29 cellular contexts compared by ENCODE assay signal in genomic region chr22:48650323-48651035, GRCh38.
"Had no signal": no experiment of that assay in that cellular context is flagged by ENCODE, and none has a peak within 500 bp of the region (broad histone marks: within the 10 kb centered on the region; RNA-seq: fewer than 3 reads in every experiment).

No MANE protein-coding gene starts in this region.

- H3K27me3 Mint-ChIP-seq: activated CD4-positive, alpha-beta T cell treated with anti-CD3 and anti-CD28 coated beads, Interleukin-2, amount 10 ng/mL, durations not matched to agents 24 days and 14 days; activated CD8-positive, alpha-beta T cell treated with anti-CD3 and anti-CD28 coated beads for 36 hours; activated naive CD8-positive, alpha-beta T cell treated with anti-CD3 and anti-CD28 coated beads for 36 hours; activated T-helper 17 cell treated with anti-CD3 and anti-CD28 coated beads, Interleukin-2, amount 50 U/mL, for 72 hours had no signal

- H3K4me1 Mint-ChIP-seq: activated CD4-positive, alpha-beta T cell treated with anti-CD3 and anti-CD28 coated beads, Interleukin-2, amount 10 ng/mL, durations not matched to agents 24 days and 14 days; activated naive CD8-positive, alpha-beta T cell treated with anti-CD3 and anti-CD28 coated beads for 36 hours; activated T-helper 17 cell treated with anti-CD3 and anti-CD28 coated beads, Interleukin-2, amount 50 U/mL, for 72 hours had no signal

- H2AFZ ChIP-seq: PC-9 had no signal

- H3K27me3 ChIP-seq: cardiac muscle cell, MG63 had no signal

- H3K27ac Mint-ChIP-seq: activated CD4-positive, alpha-beta T cell treated with anti-CD3 and anti-CD28 coated beads, Interleukin-2, amount 10 ng/mL, durations not matched to agents 24 days and 14 days; activated CD8-positive, alpha-beta T cell treated with anti-CD3 and anti-CD28 coated beads for 36 hours; activated naive CD8-positive, alpha-beta T cell treated with anti-CD3 and anti-CD28 coated beads for 36 hours; activated T-cell treated with anti-CD3 and anti-CD28 coated beads, Interleukin-2, amount 50 U/mL, for 72 hours; activated T-helper 17 cell treated with anti-CD3 and anti-CD28 coated beads, Interleukin-2, amount 50 U/mL, for 72 hours had no signal

- H3K4me2 ChIP-seq: PC-9 had no signal

- H3K4me3 Mint-ChIP-seq: activated CD4-positive, alpha-beta T cell treated with anti-CD3 and anti-CD28 coated beads, Interleukin-2, amount 10 ng/mL, durations not matched to agents 24 days and 14 days; activated CD8-positive, alpha-beta T cell treated with anti-CD3 and anti-CD28 coated beads for 36 hours; activated naive CD8-positive, alpha-beta T cell treated with anti-CD3 and anti-CD28 coated beads for 36 hours; activated T-cell treated with anti-CD3 and anti-CD28 coated beads, Interleukin-2, amount 50 U/mL, for 72 hours; activated T-helper 17 cell treated with anti-CD3 and anti-CD28 coated beads, Interleukin-2, amount 50 U/mL, for 72 hours had no signal

- H3K36me3 Mint-ChIP-seq: activated naive CD8-positive, alpha-beta T cell treated with anti-CD3 and anti-CD28 coated beads for 36 hours had no signal

- H3K9me3 Mint-ChIP-seq: activated CD4-positive, alpha-beta T cell treated with anti-CD3 and anti-CD28 coated beads, Interleukin-2, amount 10 ng/mL, durations not matched to agents 24 days and 14 days; activated CD8-positive, alpha-beta T cell treated with anti-CD3 and anti-CD28 coated beads for 36 hours; activated naive CD8-positive, alpha-beta T cell treated with anti-CD3 and anti-CD28 coated beads for 36 hours; activated T-cell treated with anti-CD3 and anti-CD28 coated beads, Interleukin-2, amount 50 U/mL, for 72 hours; activated T-helper 17 cell treated with anti-CD3 and anti-CD28 coated beads, Interleukin-2, amount 50 U/mL, for 72 hours had no signal

- ATAC-seq: activated CD8-positive, alpha-beta T cell treated with anti-CD3 and anti-CD28 coated beads for 36 hours; activated T-cell treated with anti-CD3 and anti-CD28 coated beads, Interleukin-2, amount 50 U/mL, for 72 hours; activated T-helper 17 cell treated with anti-CD3 and anti-CD28 coated beads, Interleukin-2, amount 50 U/mL, for 72 hours had no signal

- H3K36me3 ChIP-seq: cardiac muscle cell, MG63, WERI-Rb-1 had no signal

- DNase-seq: activated CD4-positive, alpha-beta T cell treated with anti-CD3 and anti-CD28 coated beads, Interleukin-2, amount 10 ng/mL, durations not matched to agents 24 days and 14 days; activated CD4-positive, alpha-beta T cell treated with anti-CD3 and anti-CD28 coated beads, Interleukin-2, amount 50 U/mL, for 4 hours; activated CD8-positive, alpha-beta T cell treated with anti-CD3 and anti-CD28 coated beads for 36 hours; activated effector memory CD4-positive, alpha-beta T cell treated with anti-CD3 and anti-CD28 coated beads, Interleukin-2, amount 50 U/mL, for 16 hours; activated naive CD4-positive, alpha-beta T cell; activated naive CD4-positive, alpha-beta T cell treated with anti-CD3 and anti-CD28 coated beads, Interleukin-2, amount 50 U/mL, for 16 hours; activated naive CD8-positive, alpha-beta T cell treated with anti-CD3 and anti-CD28 coated beads for 36 hours; activated T-cell treated with anti-CD3 and anti-CD28 coated beads, Interleukin-2, amount 50 U/mL, for 1 hour; activated T-cell treated with anti-CD3 and anti-CD28 coated beads, Interleukin-2, amount 50 U/mL, for 72 hours; amniotic stem cell; aorta; Kasumi-1; KG1; NCI-H1048; NCI-H1105 treated with DMSO at 0.1 percent for 48 hours; NCI-H1436; NCI-H1694; NCI-H1930; NCI-H2171; NCI-H510A; NCI-H526; NCI-H748 treated with DMSO at 0.1 percent for 48 hours; NK-92 treated with Interleukin-12 subunit alpha and Interleukin-12 subunit beta, amount 100 ng/mL, for 24 hours; PC-9; T1000; WERI-Rb-1 had no signal

- H3K4me3 ChIP-seq: cardiac muscle cell, MG63, PC-9 had no signal

- H3K9me3 ChIP-seq: MG63 had no signal

- H3K27ac ChIP-seq: cardiac muscle cell, PC-9, WERI-Rb-1 had no signal
